1 cellular context compared by ENCODE assay signal in genomic region chr19:44093931-44094765, GRCh38.
A peak's percentile ranks its signal among the peaks of the same experiment; 100 is the strongest.
TF ChIP-seq lines count a peak whose summit lies in the region.

TSS of gene ZNF224 (plus strand) at chr19:44094361. CDS start at chr19:44097874, 3,513 bp downstream.

TF ChIP-seq in HepG2, 621 proteins besides CTCF, POLR2A, EP300 and RAD21 (continued from another document and continues in another):
- TF ChIP-seq ZBTB49 (CRISPR knock-in tag; IDR thresholded peaks at IDR 0.05; ENCODE audit: borderline replicate concordance) (no peak), ZBTB7A (CRISPR knock-in tag; IDR thresholded peaks at IDR 0.05) (no peak), GLI4 (CRISPR knock-in tag; IDR thresholded peaks at IDR 0.05; ENCODE audit: borderline replicate concordance) (no peak), NFRKB (IDR thresholded peaks at IDR 0.05) (no peak), ZNF563 (CRISPR knock-in tag; IDR thresholded peaks at IDR 0.05) (peak; percentile 67), CREB3 (CRISPR knock-in tag; IDR thresholded peaks at IDR 0.05) (no peak), ZFP82 (CRISPR knock-in tag; IDR thresholded peaks at IDR 0.05; ENCODE audit: borderline replicate concordance) (peak; percentile 31; the same call in 1 of the 2 replicates), PRPF4 (IDR thresholded peaks at IDR 0.05; ENCODE audit: low read depth, low read length, poor library complexity, severe bottlenecking) (no peak), THAP11 (CRISPR knock-in tag; IDR thresholded peaks at IDR 0.05) (peak; percentile 99), KLF11 (CRISPR knock-in tag; IDR thresholded peaks at IDR 0.05) (no peak), ZNF660 (CRISPR knock-in tag; IDR thresholded peaks at IDR 0.05; ENCODE audit: borderline replicate concordance, low read depth) (no peak), ZIK1 (CRISPR knock-in tag; IDR thresholded peaks at IDR 0.05; ENCODE audit: borderline replicate concordance, low read depth) (no peak), ZBTB46 (CRISPR knock-in tag; IDR thresholded peaks at IDR 0.05; ENCODE audit: borderline replicate concordance) (no peak), KDM5B (CRISPR knock-in tag; IDR thresholded peaks at IDR 0.05; ENCODE audit: borderline replicate concordance) (peak; percentile 59; the same call in 1 of the 2 replicates), SNAPC4 (CRISPR knock-in tag; IDR thresholded peaks at IDR 0.05) (0 out of 2 replicates have a peak, but pooled peaks have one; percentile 52), ZXDC (CRISPR knock-in tag; IDR thresholded peaks at IDR 0.05) (no peak), ZNF30 (CRISPR knock-in tag; IDR thresholded peaks at IDR 0.05) (no peak), ZFP62 (CRISPR knock-in tag; IDR thresholded peaks at IDR 0.05) (0 out of 2 replicates have a peak, but pooled peaks have one; percentile 43), ZNF746 (CRISPR knock-in tag; IDR thresholded peaks at IDR 0.05) (no peak), JUN (CRISPR knock-in tag; IDR thresholded peaks at IDR 0.05) (no peak), NAIF1 (CRISPR knock-in tag; IDR thresholded peaks at IDR 0.05; ENCODE audit: borderline replicate concordance) (no peak; the same call in 1 of the 2 replicates), ESRRA (CRISPR knock-in tag; IDR thresholded peaks at IDR 0.05; ENCODE audit: low read depth) (no peak), TGIF2 (CRISPR knock-in tag; IDR thresholded peaks at IDR 0.05) (no peak), ZNF337 (CRISPR knock-in tag; IDR thresholded peaks at IDR 0.05; ENCODE audit: borderline replicate concordance, low read depth) (no peak), TOE1 (CRISPR knock-in tag; IDR thresholded peaks at IDR 0.05) (no peak), ZNF878 (CRISPR knock-in tag; IDR thresholded peaks at IDR 0.05) (no peak), ZNF101 (CRISPR knock-in tag; IDR thresholded peaks at IDR 0.05; ENCODE audit: borderline replicate concordance, low read depth) (no peak), TEAD2 (CRISPR knock-in tag; IDR thresholded peaks at IDR 0.05) (no peak), DR1 (CRISPR knock-in tag; IDR thresholded peaks at IDR 0.05) (0 out of 2 replicates have a peak, but pooled peaks have one; percentile 23), ZSCAN21 (CRISPR knock-in tag; IDR thresholded peaks at IDR 0.05; ENCODE audit: borderline replicate concordance) (no peak), SRY (CRISPR knock-in tag; IDR thresholded peaks at IDR 0.05) (no peak), HNRNPLL (IDR thresholded peaks at IDR 0.05; ENCODE audit: low read depth, low read length, poor library complexity, severe bottlenecking) (peak; percentile 79), ZFX (CRISPR knock-in tag; IDR thresholded peaks at IDR 0.05; ENCODE audit: low read depth) (peak; percentile 84), ZNF749 (CRISPR knock-in tag; IDR thresholded peaks at IDR 0.05; ENCODE audit: borderline replicate concordance) (no peak), KDM4B (CRISPR knock-in tag; IDR thresholded peaks at IDR 0.05) (no peak), ZMYM2 (CRISPR knock-in tag; IDR thresholded peaks at IDR 0.05) (no peak), ZBTB44 (CRISPR knock-in tag; IDR thresholded peaks at IDR 0.05) (no peak), TMF1 (CRISPR knock-in tag; IDR thresholded peaks at IDR 0.05; ENCODE audit: low read depth) (0 out of 2 replicates have a peak, but pooled peaks have one; percentile 40), ZNF703 (CRISPR knock-in tag; IDR thresholded peaks at IDR 0.05; ENCODE audit: borderline replicate concordance) (no peak), PITX1 (CRISPR knock-in tag; IDR thresholded peaks at IDR 0.05) (no peak), SPEN (CRISPR knock-in tag; IDR thresholded peaks at IDR 0.05; ENCODE audit: low read depth) (peak; percentile 71), RBM22 (optimal IDR thresholded peaks at IDR 0.05; ENCODE audit: low read length) (no peak), HMGA1 (CRISPR knock-in tag; conservative IDR thresholded peaks at IDR 0.05) (no peak), FOSL1 (CRISPR knock-in tag; IDR thresholded peaks at IDR 0.05; ENCODE audit: borderline replicate concordance) (no peak), KMT2A (CRISPR knock-in tag; IDR thresholded peaks at IDR 0.05) (peak; percentile 83; the same call in 1 of the 2 replicates), NFYC (CRISPR knock-in tag; IDR thresholded peaks at IDR 0.05) (peak; percentile 63; the same call in 1 of the 2 replicates), KAT7 (CRISPR knock-in tag; IDR thresholded peaks at IDR 0.05; ENCODE audit: borderline replicate concordance) (no peak), U2AF1 (optimal IDR thresholded peaks at IDR 0.05; ENCODE audit: low read depth, low read length) (peak; percentile 62), RORA (CRISPR knock-in tag; IDR thresholded peaks at IDR 0.05) (no peak), STAG1 (CRISPR knock-in tag; IDR thresholded peaks at IDR 0.05) (peak; percentile 24; the same call in 1 of the 2 replicates), ETV5 (CRISPR knock-in tag; IDR thresholded peaks at IDR 0.05; ENCODE audit: borderline replicate concordance) (peak; percentile 59), SAFB2 (CRISPR knock-in tag; IDR thresholded peaks at IDR 0.05; ENCODE audit: borderline replicate concordance, low read depth) (no peak), TAF1 (CRISPR knock-in tag; IDR thresholded peaks at IDR 0.05) (peak; percentile 61; the same call in 1 of the 2 replicates), ZNF512B (CRISPR knock-in tag; IDR thresholded peaks at IDR 0.05; ENCODE audit: borderline replicate concordance) (no peak), SMYD3 (CRISPR knock-in tag; IDR thresholded peaks at IDR 0.05) (0 out of 2 replicates have a peak, but pooled peaks have one; percentile 35)
